In genomic region chr16:85138825-85139627, GRCh38 we compare ENCODE assay signal across 1 cellular context.
A peak's percentile ranks its signal among the peaks of the same experiment; 100 is the strongest.
TF ChIP-seq lines count a peak whose summit lies in the region.

No MANE protein-coding gene starts in this region.

TF ChIP-seq in HepG2, 621 proteins besides CTCF, POLR2A, EP300 and RAD21 (continued from another document):
- TF ChIP-seq, protein P1, sequence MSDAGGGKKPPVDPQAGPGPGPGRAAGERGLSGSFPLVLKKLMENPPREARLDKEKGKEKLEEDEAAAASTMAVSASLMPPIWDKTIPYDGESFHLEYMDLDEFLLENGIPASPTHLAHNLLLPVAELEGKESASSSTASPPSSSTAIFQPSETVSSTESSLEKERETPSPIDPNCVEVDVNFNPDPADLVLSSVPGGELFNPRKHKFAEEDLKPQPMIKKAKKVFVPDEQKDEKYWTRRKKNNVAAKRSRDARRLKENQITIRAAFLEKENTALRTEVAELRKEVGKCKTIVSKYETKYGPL (CRISPR knock-in tag; IDR thresholded peaks at IDR 0.05): no peak
- TF ChIP-seq SP2 (CRISPR knock-in tag; IDR thresholded peaks at IDR 0.05): no peak; the same call in 1 of the 2 replicates
- peak; percentile 92 for TF ChIP-seq GZF1 (CRISPR knock-in tag; IDR thresholded peaks at IDR 0.05)
- TF ChIP-seq SIX4 (CRISPR knock-in tag; IDR thresholded peaks at IDR 0.05): no peak
- TF ChIP-seq USF2 (IDR thresholded peaks at IDR 0.05; ENCODE audit: low read depth, low read length): peak; percentile 11; the same call in 1 of the 2 replicates
- peak; percentile 54; the same call in 1 of the 2 replicates for TF ChIP-seq USF2 (CRISPR knock-in tag; IDR thresholded peaks at IDR 0.05; ENCODE audit: borderline replicate concordance)
- no peak for TF ChIP-seq NFKB2 (CRISPR knock-in tag; IDR thresholded peaks at IDR 0.05; ENCODE audit: borderline replicate concordance)
- TF ChIP-seq ZNF564 (CRISPR knock-in tag; IDR thresholded peaks at IDR 0.05): no peak
- no peak for TF ChIP-seq HNRNPUL1 (IDR thresholded peaks at IDR 0.05; ENCODE audit: low read depth, low read length)
- TF ChIP-seq NR2F6 (IDR thresholded peaks at IDR 0.05): no peak
- TF ChIP-seq NR2F6 (CRISPR knock-in tag; IDR thresholded peaks at IDR 0.05): no peak
- TF ChIP-seq, protein P2, sequence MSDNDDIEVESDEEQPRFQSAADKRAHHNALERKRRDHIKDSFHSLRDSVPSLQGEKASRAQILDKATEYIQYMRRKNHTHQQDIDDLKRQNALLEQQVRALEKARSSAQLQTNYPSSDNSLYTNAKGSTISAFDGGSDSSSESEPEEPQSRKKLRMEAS (IDR thresholded peaks at IDR 0.05): peak; percentile 51; the same call in 1 of the 2 replicates
- TF ChIP-seq SP5 (CRISPR knock-in tag; IDR thresholded peaks at IDR 0.05; ENCODE audit: borderline replicate concordance, low read depth): no peak
- TF ChIP-seq ADNP (CRISPR knock-in tag; IDR thresholded peaks at IDR 0.05): 0 out of 2 replicates have a peak, but pooled peaks have one; percentile 66
- TF ChIP-seq NONO (IDR thresholded peaks at IDR 0.05): no peak
- peak; percentile 45; the same call in 1 of the 2 replicates for TF ChIP-seq NONO (CRISPR knock-in tag; conservative IDR thresholded peaks at IDR 0.05)
- no peak for TF ChIP-seq FOXA1 (IDR thresholded peaks at IDR 0.05)
- peak; percentile 18; the same call in 1 of the 2 replicates for TF ChIP-seq FOXA1 (CRISPR knock-in tag; IDR thresholded peaks at IDR 0.05)
- TF ChIP-seq DZIP1 (CRISPR knock-in tag; IDR thresholded peaks at IDR 0.05): no peak
- TF ChIP-seq MXD1 (CRISPR knock-in tag; IDR thresholded peaks at IDR 0.05): no peak
- TF ChIP-seq, protein P3, sequence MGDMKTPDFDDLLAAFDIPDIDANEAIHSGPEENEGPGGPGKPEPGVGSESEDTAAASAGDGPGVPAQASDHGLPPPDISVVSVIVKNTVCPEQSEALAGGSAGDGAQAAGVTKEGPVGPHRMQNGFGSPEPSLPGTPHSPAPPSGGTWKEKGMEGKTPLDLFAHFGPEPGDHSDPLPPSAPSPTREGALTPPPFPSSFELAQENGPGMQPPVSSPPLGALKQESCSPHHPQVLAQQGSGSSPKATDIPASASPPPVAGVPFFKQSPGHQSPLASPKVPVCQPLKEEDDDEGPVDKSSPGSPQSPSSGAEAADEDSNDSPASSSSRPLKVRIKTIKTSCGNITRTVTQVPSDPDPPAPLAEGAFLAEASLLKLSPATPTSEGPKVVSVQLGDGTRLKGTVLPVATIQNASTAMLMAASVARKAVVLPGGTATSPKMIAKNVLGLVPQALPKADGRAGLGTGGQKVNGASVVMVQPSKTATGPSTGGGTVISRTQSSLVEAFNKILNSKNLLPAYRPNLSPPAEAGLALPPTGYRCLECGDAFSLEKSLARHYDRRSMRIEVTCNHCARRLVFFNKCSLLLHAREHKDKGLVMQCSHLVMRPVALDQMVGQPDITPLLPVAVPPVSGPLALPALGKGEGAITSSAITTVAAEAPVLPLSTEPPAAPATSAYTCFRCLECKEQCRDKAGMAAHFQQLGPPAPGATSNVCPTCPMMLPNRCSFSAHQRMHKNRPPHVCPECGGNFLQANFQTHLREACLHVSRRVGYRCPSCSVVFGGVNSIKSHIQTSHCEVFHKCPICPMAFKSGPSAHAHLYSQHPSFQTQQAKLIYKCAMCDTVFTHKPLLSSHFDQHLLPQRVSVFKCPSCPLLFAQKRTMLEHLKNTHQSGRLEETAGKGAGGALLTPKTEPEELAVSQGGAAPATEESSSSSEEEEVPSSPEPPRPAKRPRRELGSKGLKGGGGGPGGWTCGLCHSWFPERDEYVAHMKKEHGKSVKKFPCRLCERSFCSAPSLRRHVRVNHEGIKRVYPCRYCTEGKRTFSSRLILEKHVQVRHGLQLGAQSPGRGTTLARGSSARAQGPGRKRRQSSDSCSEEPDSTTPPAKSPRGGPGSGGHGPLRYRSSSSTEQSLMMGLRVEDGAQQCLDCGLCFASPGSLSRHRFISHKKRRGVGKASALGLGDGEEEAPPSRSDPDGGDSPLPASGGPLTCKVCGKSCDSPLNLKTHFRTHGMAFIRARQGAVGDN (CRISPR knock-in tag; IDR thresholded peaks at IDR 0.05): peak; percentile 59
- TF ChIP-seq RBM39 (IDR thresholded peaks at IDR 0.05; ENCODE audit: low read depth, low read length, poor library complexity, severe bottlenecking): no peak
- no peak for TF ChIP-seq FOXJ3 (CRISPR knock-in tag; IDR thresholded peaks at IDR 0.05; ENCODE audit: borderline replicate concordance)
- peak; percentile 26; the same call in 1 of the 2 replicates for TF ChIP-seq ZBTB33 (CRISPR knock-in tag; IDR thresholded peaks at IDR 0.05)
- no peak for TF ChIP-seq SIN3A (IDR thresholded peaks at IDR 0.05; ENCODE audit: borderline replicate concordance, low read depth, low read length)
- TF ChIP-seq ZNF260 (CRISPR knock-in tag; IDR thresholded peaks at IDR 0.05; ENCODE audit: borderline replicate concordance, low read depth): no peak
- TF ChIP-seq JUND (CRISPR knock-in tag; IDR thresholded peaks at IDR 0.05): no peak
- 0 out of 2 replicates have a peak, but pooled peaks have one; percentile 41 for TF ChIP-seq ZNF607 (CRISPR knock-in tag; IDR thresholded peaks at IDR 0.05; ENCODE audit: borderline replicate concordance)
- no peak for TF ChIP-seq RBAK (CRISPR knock-in tag; IDR thresholded peaks at IDR 0.05)
- no peak for TF ChIP-seq ZNF816 (CRISPR knock-in tag; IDR thresholded peaks at IDR 0.05; ENCODE audit: borderline replicate concordance)
- TF ChIP-seq ZNF614 (CRISPR knock-in tag; IDR thresholded peaks at IDR 0.05; ENCODE audit: borderline replicate concordance): no peak
- 0 out of 2 replicates have a peak, but pooled peaks have one; percentile 6 for TF ChIP-seq ZNF317 (CRISPR knock-in tag; IDR thresholded peaks at IDR 0.05)
- TF ChIP-seq RELA (CRISPR knock-in tag; IDR thresholded peaks at IDR 0.05): no peak
